ENCODE assay signal across 9 cellular contexts in the genomic region with DNA sequence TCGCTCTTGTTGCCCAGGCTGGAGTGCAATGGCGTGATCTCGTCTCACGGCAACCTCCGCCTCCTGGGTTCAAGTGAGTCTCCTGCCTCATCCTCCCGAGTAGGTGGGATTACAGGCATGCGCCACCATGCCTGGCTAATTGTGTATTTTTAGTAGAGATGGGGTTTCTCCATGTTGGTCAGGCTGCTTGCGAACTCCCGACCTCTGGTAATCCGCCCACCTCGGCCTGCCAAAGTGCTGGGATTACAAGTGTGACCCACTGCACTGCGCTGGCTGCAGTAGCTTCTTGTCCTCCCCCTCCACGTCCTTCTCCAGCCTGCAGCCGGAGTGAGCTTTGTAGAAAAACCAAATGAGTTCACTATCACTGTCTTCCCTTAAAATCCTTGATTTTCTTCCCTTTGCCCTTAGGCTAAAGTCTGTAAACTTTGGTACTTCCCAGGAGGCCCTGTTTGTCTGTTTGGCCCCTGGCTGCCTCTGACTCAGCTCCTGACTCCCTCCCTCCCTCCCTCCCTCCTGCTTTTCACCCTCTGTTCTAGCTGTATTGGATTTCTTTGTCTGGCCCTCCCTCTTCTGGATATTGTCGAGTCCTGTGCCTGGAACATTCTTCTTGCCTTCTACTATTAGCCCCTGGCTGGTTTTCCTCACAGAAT. TPM values are rescaled to one million over a fixed set of nuclear protein-coding genes. Genes with fewer than 3 reads are reported as not detected.
DNase-seq lines count a peak whose midpoint lies in the region; ATAC-seq and TF ChIP-seq lines count a peak whose summit lies in the region.
"Had no signal": no experiment of that assay in that cellular context is flagged by ENCODE, and none has a peak within 500 bp of the region (broad histone marks: within the 10 kb centered on the region; RNA-seq: fewer than 3 reads in every experiment).

No MANE protein-coding gene starts in this region.

- no peak overlapping the region for H2BK120ac ChIP-seq in mesenchymal stem cell (ENCODE audit: low read depth, low read length)

- no peak for TF ChIP-seq POLR2A in uterus (IDR thresholded peaks at IDR 0.05)

- H3K23ac ChIP-seq in mesenchymal stem cell (ENCODE audit: low read length in 2 of 2), result no peak overlapping the region

- peak overlapping the region in 1 of 2 experiments; percentile 49 for H3K4ac ChIP-seq in mesenchymal stem cell (ENCODE audit: low read depth in 1 of 2, low read length in 2 of 2)

- H3K9me3 ChIP-seq in mesenchymal stem cell (ENCODE audit: control insufficient read depth, low read length), result no peaks in the 10 kb centered on the region
- H3K9me3 ChIP-seq in uterus, result no peaks in the 10 kb centered on the region

- H3K4me3 ChIP-seq in coronary artery (no peak overlapping the region), mesenchymal stem cell (ENCODE audit: insufficient read depth in 1 of 2, low read depth in 1 of 2, low read length in 2 of 2) (peak overlapping the region in 1 of 2 experiments; percentile 47), uterus (no peak overlapping the region)

- peak overlapping the region; percentile 60 to 94 for H3K18ac ChIP-seq in mesenchymal stem cell (ENCODE audit: low read depth in 1 of 2, low read length in 2 of 2)

- H4K91ac ChIP-seq in mesenchymal stem cell (ENCODE audit: low read length), result peak overlapping the region; percentile 53

- no peaks in the 10 kb centered on the region for H3K27me3 ChIP-seq in mesenchymal stem cell (ENCODE audit: control insufficient read depth in 1 of 2, insufficient read depth in 1 of 2, low read length in 2 of 2)
- no peaks in the 10 kb centered on the region for H3K27me3 ChIP-seq in uterus

- peak overlapping the region; percentile 61 for H2BK5ac ChIP-seq in mesenchymal stem cell (ENCODE audit: low read depth, low read length, poor library complexity, severe bottlenecking)

- peak overlapping the region in 1 of 2 experiments; percentile 41 for H3K14ac ChIP-seq in mesenchymal stem cell (ENCODE audit: low read length in 2 of 2)

- peaks cover 4% of the 10 kb centered on the region for H3K79me1 ChIP-seq in mesenchymal stem cell (replicated peaks; ENCODE audit: low read length, poor library complexity, severe bottlenecking)

- peak overlapping the region; percentile 69 for H3K9ac ChIP-seq in mesenchymal stem cell (ENCODE audit: low read length)

- DNase-seq in DMS 273 treated with DMSO at 0.1 percent for 48 hours (lab: John Stamatoyannopoulos, UW) (peak; percentile 33), NCI-H2196 (lab: John Stamatoyannopoulos, UW; ENCODE audit: unreplicated experiment) (peak; percentile 55), coronary artery (ENCODE audit: low spot score) (peak; percentile 86), mesenchymal stem cell (peak; percentile 96), uterus (peak; percentile 74 to 87), COR-L47 (lab: John Stamatoyannopoulos, UW) (no peak)
- DNase-seq in central memory CD4-positive, alpha-beta T cell, result no peak

- peaks cover 0 to 12% of the 10 kb centered on the region in 2 experiments for H3K36me3 ChIP-seq in mesenchymal stem cell (ENCODE audit: control insufficient read depth in 1 of 2, insufficient read depth in 2 of 2, low read depth in 1 of 2, low read length in 2 of 2)
- no peaks in the 10 kb centered on the region for H3K36me3 ChIP-seq in uterus

- peak overlapping the region; percentile 6 for H2AK5ac ChIP-seq in mesenchymal stem cell (ENCODE audit: low read length, severe bottlenecking)

- H3K4me2 ChIP-seq in mesenchymal stem cell (ENCODE audit: low read length, poor library complexity, severe bottlenecking), result peak overlapping the region; percentile 17

- H2AFZ ChIP-seq in mesenchymal stem cell (ENCODE audit: low read depth, low read length), result no peak overlapping the region

- H2BK12ac ChIP-seq in mesenchymal stem cell (ENCODE audit: low read length in 2 of 2), result peak overlapping the region in 1 of 2 experiments; percentile 92

- H3K27ac ChIP-seq in coronary artery (peak overlapping the region; percentile 65 to 86), mesenchymal stem cell (ENCODE audit: low read length, poor library complexity, severe bottlenecking) (peak overlapping the region; percentile 82), uterus (peak overlapping the region; percentile 84 to 97)
- H3K27ac ChIP-seq: HL-60 had no signal

- intact Hi-C loops in uterus (cut with DNase I; ENCODE audit: low total_unique reads), result loop anchor here (10.0 kb wide), 1 partner anchor 119 kb away; no protein-coding TSS in a partner anchor

- 45% methylated on average over 15 of the region's 15 CpGs for WGBS in mesenchymal stem cell

- peak overlapping the region; percentile 71 for H4K8ac ChIP-seq in mesenchymal stem cell (ENCODE audit: low read length)

- no peak for ATAC-seq in HG03442 (IDR thresholded peaks at IDR 0.05; ENCODE audit: unreplicated experiment)

- TF ChIP-seq CTCF in coronary artery (IDR thresholded peaks at IDR 0.05) (no peak), uterus (IDR thresholded peaks at IDR 0.05) (peak; percentile 47 to 64 (median 62))

- H2BK15ac ChIP-seq in mesenchymal stem cell (ENCODE audit: low read depth, poor library complexity, severe bottlenecking), result no peak overlapping the region

- peaks cover 28% of the 10 kb centered on the region for H3K4me1 ChIP-seq in mesenchymal stem cell (ENCODE audit: control insufficient read depth, insufficient read depth, low read depth, low read length)
- peaks cover 0 to 3% of the 10 kb centered on the region in 2 donors for H3K4me1 ChIP-seq in uterus

RNA-seq across cellular contexts. Expression of gene PARD6B, which starts 12.9 kb away (rescaled TPM):
- polyA plus RNA-seq in mesenchymal stem cell (2013, experiment 1 of 2), result 2.3 TPM
- polyA plus RNA-seq in mesenchymal stem cell (2013, experiment 2 of 2), result 2.5 TPM
- total RNA-seq in uterus, result 10 to 100 TPM in 2 of 4 donors, 1 to 10 TPM in 2; 2.0 to 13.2 (median 7.8) TPM

RNA-seq across cellular contexts. Expression of gene BCAS4, which starts 50.6 kb away (rescaled TPM):
- 6.6 TPM for polyA plus RNA-seq in mesenchymal stem cell (2013, experiment 1 of 2)
- 7.8 TPM for polyA plus RNA-seq in mesenchymal stem cell (2013, experiment 2 of 2)
- 1 to 10 TPM in 2 of 4 donors, under 1 TPM in 1, not detected in 1; under 0.01 to 9.1 (median 3.5) TPM for total RNA-seq in uterus

RNA-seq across cellular contexts. Expression of gene RIPOR3, which starts 52.9 kb away (rescaled TPM):
- polyA plus RNA-seq in mesenchymal stem cell (2013, experiment 1 of 2), result 45.9 TPM
- 43.6 TPM for polyA plus RNA-seq in mesenchymal stem cell (2013, experiment 2 of 2)
- total RNA-seq in uterus, result 10 to 100 TPM in 3 of 4 donors, 1 to 10 TPM in 1; 9.1 to 85.4 (median 17.8) TPM

Comparison
In these comparisons a context has a peak if more than half of its experiments do, and no peak if none do; other contexts are left out.
1. DNase-seq: peak in DMS 273 treated with DMSO at 0.1 percent for 48 hours (single experiment), NCI-H2196 (single experiment), coronary artery (single experiment), mesenchymal stem cell (single experiment) and uterus (2 of 2); none in central memory CD4-positive, alpha-beta T cell (single experiment) and COR-L47 (single experiment).
2. Peak in every context shown above with its lines, with median percentiles within 50 percentile points of each other: H3K27ac ChIP-seq.